Comparison of ENCODE assay signal across 1 cellular context in genomic region chr6:24402697-24403500, GRCh38.
TF ChIP-seq lines count a peak whose summit lies in the region.

TSS of gene MRS2 (plus strand) at chr6:24402936. CDS start at chr6:24403047, 111 bp downstream.

TF ChIP-seq in HepG2, 621 proteins besides CTCF, POLR2A, EP300 and RAD21 (continued from another document and continues in another):
- TF ChIP-seq PLSCR1 (CRISPR knock-in tag; IDR thresholded peaks at IDR 0.05; ENCODE audit: borderline replicate concordance), result no peak
- peak; percentile 94; the same call in 1 of the 2 replicates for TF ChIP-seq ZNF766 (CRISPR knock-in tag; IDR thresholded peaks at IDR 0.05; ENCODE audit: borderline replicate concordance)
- TF ChIP-seq ZFAT (CRISPR knock-in tag; conservative IDR thresholded peaks at IDR 0.05), result no peak; the same call in 1 of the 2 replicates
- no peak for TF ChIP-seq TCF12 (IDR thresholded peaks at IDR 0.05)
- TF ChIP-seq TCF12 (CRISPR knock-in tag; IDR thresholded peaks at IDR 0.05), result no peak; the same call in 1 of the 2 replicates
- no peak for TF ChIP-seq PRMT3 (CRISPR knock-in tag; IDR thresholded peaks at IDR 0.05; ENCODE audit: borderline replicate concordance, low read depth)
- peak; percentile 100 for TF ChIP-seq ZEB1 (IDR thresholded peaks at IDR 0.05; ENCODE audit: insufficient replicate concordance, low read depth)
- no peak for TF ChIP-seq PATZ1 (CRISPR knock-in tag; IDR thresholded peaks at IDR 0.05)
- TF ChIP-seq CSRNP1 (CRISPR knock-in tag; IDR thresholded peaks at IDR 0.05), result peak; percentile 98
- no peak; the same call in none of the 2 replicates for TF ChIP-seq TEF (CRISPR knock-in tag; IDR thresholded peaks at IDR 0.05)
- peak; percentile 69 for TF ChIP-seq JUND (CRISPR knock-in tag; IDR thresholded peaks at IDR 0.05)
- peak; percentile 95 for TF ChIP-seq ZSCAN5A (CRISPR knock-in tag; IDR thresholded peaks at IDR 0.05; ENCODE audit: borderline replicate concordance)
- no peak for TF ChIP-seq NFE2L2 (IDR thresholded peaks at IDR 0.05; ENCODE audit: low read length)
- peak; percentile 84 for TF ChIP-seq ATF7-NPFF (CRISPR knock-in tag; IDR thresholded peaks at IDR 0.05; ENCODE audit: low read depth)
- TF ChIP-seq SIN3A (IDR thresholded peaks at IDR 0.05; ENCODE audit: borderline replicate concordance, low read depth, low read length), result peak; percentile 46; the same call in 1 of the 2 replicates
- TF ChIP-seq ZNF772 (CRISPR knock-in tag; IDR thresholded peaks at IDR 0.05), result peak; percentile 99
- TF ChIP-seq ARID3A (IDR thresholded peaks at IDR 0.05; ENCODE audit: low read depth, low read length), result no peak; the same call in 1 of the 2 replicates
- no peak for TF ChIP-seq ZNF382 (CRISPR knock-in tag; IDR thresholded peaks at IDR 0.05; ENCODE audit: borderline replicate concordance)
- no peak for TF ChIP-seq CHD4 (IDR thresholded peaks at IDR 0.05; ENCODE audit: borderline replicate concordance, low read length)
- peak; percentile 98 for TF ChIP-seq KMT2A (CRISPR knock-in tag; IDR thresholded peaks at IDR 0.05)
- TF ChIP-seq HNRNPUL1 (IDR thresholded peaks at IDR 0.05; ENCODE audit: low read depth, low read length), result no peak
- peak; percentile 51; the same call in 2 of the 3 replicates for TF ChIP-seq MXI1 (IDR thresholded peaks at IDR 0.05; ENCODE audit: borderline replicate concordance, low read depth, low read length)
- no peak for TF ChIP-seq TRIM24 (CRISPR knock-in tag; IDR thresholded peaks at IDR 0.05)
- no peak for TF ChIP-seq ZKSCAN1 (IDR thresholded peaks at IDR 0.05; ENCODE audit: low read length)
- TF ChIP-seq XRCC5 (optimal IDR thresholded peaks at IDR 0.05; ENCODE audit: low read length), result peak; percentile 25
- no peak for TF ChIP-seq TEAD2 (CRISPR knock-in tag; IDR thresholded peaks at IDR 0.05)
- 0 out of 2 replicates have a peak, but pooled peaks have one; percentile 13 for TF ChIP-seq PPARG (CRISPR knock-in tag; conservative IDR thresholded peaks at IDR 0.05)
- peak; percentile 77; the same call in 1 of the 2 replicates for TF ChIP-seq BATF2 (CRISPR knock-in tag; IDR thresholded peaks at IDR 0.05)
- TF ChIP-seq ZNF674 (CRISPR knock-in tag; IDR thresholded peaks at IDR 0.05; ENCODE audit: low read depth), result no peak
- no peak for TF ChIP-seq CCAR2 (optimal IDR thresholded peaks at IDR 0.05; ENCODE audit: low read depth, low read length)
- TF ChIP-seq FOXP4 (CRISPR knock-in tag; IDR thresholded peaks at IDR 0.05), result peak; percentile 46; the same call in 1 of the 2 replicates
- peak; percentile 83 for TF ChIP-seq ZNF883 (CRISPR knock-in tag; IDR thresholded peaks at IDR 0.05; ENCODE audit: not compliant biosample characterization)
- TF ChIP-seq GABPA (IDR thresholded peaks at IDR 0.05; ENCODE audit: low read depth, low read length), result no peak
- no peak for TF ChIP-seq GABPA (CRISPR knock-in tag; IDR thresholded peaks at IDR 0.05; ENCODE audit: low read depth)
- peak; percentile 65; the same call in 1 of the 2 replicates for TF ChIP-seq ZNF790 (CRISPR knock-in tag; IDR thresholded peaks at IDR 0.05; ENCODE audit: borderline replicate concordance)
- TF ChIP-seq TARDBP (CRISPR knock-in tag; IDR thresholded peaks at IDR 0.05), result peak; percentile 85; the same call in 1 of the 2 replicates
- peak; percentile 87 for TF ChIP-seq PHF20 (CRISPR knock-in tag; IDR thresholded peaks at IDR 0.05)
- TF ChIP-seq CHD2 (IDR thresholded peaks at IDR 0.05; ENCODE audit: low read depth, low read length), result peak; percentile 61; the same call in 1 of the 2 replicates
- peak; percentile 97 for TF ChIP-seq WIZ (CRISPR knock-in tag; IDR thresholded peaks at IDR 0.05)
- peak; percentile 90 for TF ChIP-seq TBX2 (CRISPR knock-in tag; IDR thresholded peaks at IDR 0.05; ENCODE audit: borderline replicate concordance)
- TF ChIP-seq JUNB (CRISPR knock-in tag; IDR thresholded peaks at IDR 0.05; ENCODE audit: borderline replicate concordance), result no peak
- TF ChIP-seq MEIS1 (CRISPR knock-in tag; IDR thresholded peaks at IDR 0.05; ENCODE audit: borderline replicate concordance), result peak; percentile 98
- TF ChIP-seq FOXK1 (CRISPR knock-in tag; IDR thresholded peaks at IDR 0.05; ENCODE audit: borderline replicate concordance, low read depth), result no peak
- 0 out of 2 replicates have a peak, but pooled peaks have one; percentile 51 for TF ChIP-seq ZNF629 (CRISPR knock-in tag; conservative IDR thresholded peaks at IDR 0.05)
- TF ChIP-seq CHCHD3 (CRISPR knock-in tag; IDR thresholded peaks at IDR 0.05), result peak; percentile 92
- TF ChIP-seq ATF6 (CRISPR knock-in tag; conservative IDR thresholded peaks at IDR 0.05), result no peak
- TF ChIP-seq SP140L (CRISPR knock-in tag; IDR thresholded peaks at IDR 0.05; ENCODE audit: borderline replicate concordance), result no peak; the same call in 1 of the 2 replicates
- TF ChIP-seq ZNF33B (CRISPR knock-in tag; IDR thresholded peaks at IDR 0.05), result peak; percentile 53; the same call in 1 of the 2 replicates
- peak; percentile 75; the same call in 1 of the 2 replicates for TF ChIP-seq NFATC3 (CRISPR knock-in tag; IDR thresholded peaks at IDR 0.05)
- TF ChIP-seq ZNF660 (CRISPR knock-in tag; IDR thresholded peaks at IDR 0.05; ENCODE audit: borderline replicate concordance, low read depth), result peak; percentile 93; the same call in 1 of the 2 replicates
- TF ChIP-seq MIER2 (CRISPR knock-in tag; IDR thresholded peaks at IDR 0.05), result no peak
- peak; percentile 96 for TF ChIP-seq POLR2AphosphoS5 (IDR thresholded peaks at IDR 0.05; ENCODE audit: low read depth, low read length)
- TF ChIP-seq GTF2F1 (IDR thresholded peaks at IDR 0.05; ENCODE audit: low read length), result no peak
- no peak for TF ChIP-seq SIN3B (IDR thresholded peaks at IDR 0.05; ENCODE audit: low read length)
- no peak for TF ChIP-seq MBD4 (IDR thresholded peaks at IDR 0.05; ENCODE audit: borderline replicate concordance, low read length)
- TF ChIP-seq GPN1 (CRISPR knock-in tag; IDR thresholded peaks at IDR 0.05; ENCODE audit: borderline replicate concordance), result no peak; the same call in none of the 2 replicates
- peak; percentile 87; the same call in 1 of the 2 replicates for TF ChIP-seq CERS6 (CRISPR knock-in tag; IDR thresholded peaks at IDR 0.05)
- no peak for TF ChIP-seq EHMT2 (IDR thresholded peaks at IDR 0.05; ENCODE audit: borderline replicate concordance, low read depth, low read length)
- peak; percentile 92; the same call in 1 of the 2 replicates for TF ChIP-seq ZNF260 (CRISPR knock-in tag; IDR thresholded peaks at IDR 0.05; ENCODE audit: borderline replicate concordance, low read depth)
- TF ChIP-seq ZNF326 (CRISPR knock-in tag; IDR thresholded peaks at IDR 0.05; ENCODE audit: borderline replicate concordance), result no peak
